In genomic region chr13:26934096-26934495, GRCh38 we compare ENCODE assay signal across 35 cellular contexts.
"Had no signal": no experiment of that assay in that cellular context is flagged by ENCODE, and none has a peak within 500 bp of the region (broad histone marks: within the 10 kb centered on the region; RNA-seq: fewer than 3 reads in every experiment).

No MANE protein-coding gene starts in this region.

- H3K9me3 ChIP-seq: MG63 had no signal

- H3K27me3 ChIP-seq: MG63 had no signal

- H3K36me3 ChIP-seq: MG63 had no signal

- DNase-seq: Karpas-422, Kasumi-1, KG1, MG63, MM.1S, MV-4-11, NCI-H1048, NCI-H1092, NCI-H1092 treated with DMSO at 0.1 percent for 48 hours, NCI-H1105, NCI-H1105 treated with DMSO at 0.1 percent for 48 hours, NCI-H1417, NCI-H1417 treated with DMSO at 0.1 percent for 48 hours, NCI-H1436, NCI-H1436 treated with DMSO at 0.1 percent for 48 hours, NCI-H146, NCI-H1694, NCI-H1694 treated with DMSO at 0.1 percent for 48 hours, NCI-H187, NCI-H187 treated with DMSO at 0.1 percent for 48 hours, NCI-H1930, NCI-H2029, NCI-H2029 treated with DMSO at 0.1 percent for 48 hours, NCI-H2081, NCI-H2081 treated with DMSO at 0.1 percent for 48 hours, NCI-H2107, NCI-H2171, NCI-H2171 treated with DMSO at 0.1 percent for 48 hours, NCI-H2227 treated with DMSO at 0.1 percent for 48 hours, NCI-H226, NCI-H345, NCI-H446, NCI-H446 treated with DMSO at 0.1 percent for 48 hours, NCI-H510A had no signal

- H3K4me3 ChIP-seq: MG63 had no signal

- H3K9ac ChIP-seq: KMS-11 had no signal

- H3K27ac ChIP-seq: KMS-11 had no signal
